ENCODE assay signal across 19 cellular contexts in genomic region chr5:89597878-89598277, GRCh38.
DNase-seq lines count a peak whose midpoint lies in the region; ATAC-seq, FAIRE-seq and TF ChIP-seq lines count a peak whose summit lies in the region.
"Had no signal": no experiment of that assay in that cellular context is flagged by ENCODE, and none has a peak within 500 bp of the region (broad histone marks: within the 10 kb centered on the region; RNA-seq: fewer than 3 reads in every experiment).

No MANE protein-coding gene starts in this region.

- no peaks in the 10 kb centered on the region for H4K20me1 ChIP-seq in GM12878 (ENCODE audit: control insufficient read depth, insufficient read depth)

- in situ Hi-C loops in GM12878 (cut with MboI): no loop called here

- H3K36me3 ChIP-seq in GM12878 (ENCODE audit: control insufficient read depth in 2 of 2, insufficient read depth in 2 of 2, low read length in 1 of 2): no peaks in the 10 kb centered on the region

- 33% methylated on average over 1 of the region's 1 CpG for WGBS in GM12878 (ENCODE audit: insufficient coverage, insufficient replicate concordance, low lambda C conversion rate, missing lambda C conversion rate)

- TF ChIP-seq POLR2A in GM12878 (IDR thresholded peaks at IDR 0.05; ENCODE audit: low read depth, low read length): no peak

- no peaks in the 10 kb centered on the region for H3K27me3 ChIP-seq in GM12878 (replicated peaks in 1 of 2; ENCODE audit: control insufficient read depth in 2 of 2, insufficient read depth in 2 of 2, low read length in 1 of 2)

- no peak for TF ChIP-seq RAD21 in GM12878 (IDR thresholded peaks at IDR 0.05; ENCODE audit: insufficient read depth, low read depth, low read length)

- no peaks in the 10 kb centered on the region for H3K79me2 ChIP-seq in GM12878 (ENCODE audit: control insufficient read depth, insufficient read depth, low read length)

- no TSS peak for BruUV-seq in GM12878 (replicated peaks; lab: Mats Ljungman, UMichigan)

- TF ChIP-seq CTCF in GM12878 (IDR thresholded peaks at IDR 0.05 in 2 of 3, conservative IDR thresholded peaks at IDR 0.05 in 1 of 3; ENCODE audit: control insufficient read depth in 2 of 3, extremely low read depth in 1 of 3, insufficient read depth in 1 of 3, low read depth in 3 of 3, low read length in 3 of 3): no peak

- ATAC-seq in GM18858 (IDR thresholded peaks at IDR 0.05; ENCODE audit: unreplicated experiment) (peak; percentile 55), GM21529 (IDR thresholded peaks at IDR 0.05; ENCODE audit: unreplicated experiment) (peak; percentile 59), HG03066 (IDR thresholded peaks at IDR 0.05; ENCODE audit: low read depth, unreplicated experiment) (peak; percentile 72), GM12878 (peak; percentile 55), GM21447 (IDR thresholded peaks at IDR 0.05; ENCODE audit: unreplicated experiment) (no peak)
- ATAC-seq: Panc1, T-helper 17 cell had no signal

- H2AFZ ChIP-seq in GM12878 (ENCODE audit: control insufficient read depth, low read depth, low read length): no peak overlapping the region

- H3K27ac ChIP-seq in GM12878 (ENCODE audit: control insufficient read depth, insufficient read depth): no peak overlapping the region

- DNase-seq in GM12878 (ENCODE audit: low read depth, low spot score) (no peak), germinal center (ENCODE audit: low spot score) (no peak), NCI-H510A (lab: John Stamatoyannopoulos, UW) (no peak), NCI-H2081 treated with DMSO at 0.1 percent for 48 hours (lab: John Stamatoyannopoulos, UW) (no peak)
- DNase-seq: COR-L47, GF-D8, H9, KG1, NCI-H1417 treated with DMSO at 0.1 percent for 48 hours, NCI-H2029, NCI-H2171, NCI-H69, T-helper 17 cell had no signal

- POLR2A ChIA-PET in GM12878 (lab: Charles Lee): no interaction called here

- peaks cover 3% of the 10 kb centered on the region; the same call in 1 of the 2 replicates for H3K4me1 ChIP-seq in GM12878 (ENCODE audit: control insufficient read depth, insufficient read depth, low read length)

- no peaks in the 10 kb centered on the region; the same call in 2 of the 3 replicates for H3K9me3 ChIP-seq in GM12878 (replicated peaks; ENCODE audit: control insufficient read depth, insufficient read depth, low read length)

- FAIRE-seq in GM12878 (lab: Jason Lieb, UNC): peak; percentile 27
- FAIRE-seq: GM12892 had no signal

- intact Hi-C loops in GM12878 (cut with micrococcal nuclease; ENCODE audit: unreplicated experiment): no loop called here

- no peak for TF ChIP-seq EP300 in GM12878 (IDR thresholded peaks at IDR 0.05; ENCODE audit: borderline replicate concordance in 1 of 2, control insufficient read depth in 1 of 2, low read depth in 2 of 2, low read length in 2 of 2)

- no peak overlapping the region for H3K9ac ChIP-seq in GM12878 (ENCODE audit: control insufficient read depth, insufficient read depth, low read length)

- no peak overlapping the region for H3K4me2 ChIP-seq in GM12878 (ENCODE audit: control insufficient read depth, insufficient read depth)

- RAD21 ChIA-PET in GM12878 (lab: Charles Lee; ENCODE audit: unreplicated experiment): no interaction called here

- CTCF ChIA-PET in GM12878 (lab: Yijun Ruan, JAX): no interaction called here

- H3K4me3 ChIP-seq in GM12878: no peak overlapping the region

- SMC1A ChIA-PET in GM12878 (lab: Charles Lee; ENCODE audit: uncharacterized antibody, unreplicated experiment): interaction anchor here (0.6 to 1.0 kb wide), 2 partner anchors 10 to 72 kb away, joined by 3 to 4 read pairs; no protein-coding TSS in a partner anchor

TF ChIP-seq in GM12878, 131 proteins besides CTCF, POLR2A, EP300 and RAD21 (continues in another document):
- TF ChIP-seq EED (IDR thresholded peaks at IDR 0.05; ENCODE audit: low read depth): no peak
- no peak for TF ChIP-seq CEBPB (IDR thresholded peaks at IDR 0.05; ENCODE audit: borderline replicate concordance in 1 of 2, low read depth in 2 of 2, low read length in 2 of 2)
- no peak for TF ChIP-seq FOXM1 (IDR thresholded peaks at IDR 0.05; ENCODE audit: low read depth, low read length)
- no peak for TF ChIP-seq IKZF1 (conservative IDR thresholded peaks at IDR 0.05)
- no peak for TF ChIP-seq FOXK2 (IDR thresholded peaks at IDR 0.05)
- TF ChIP-seq RUNX3 (IDR thresholded peaks at IDR 0.05; ENCODE audit: low read length): peak; percentile 78
- no peak for TF ChIP-seq HDGF (IDR thresholded peaks at IDR 0.05)
- TF ChIP-seq BRCA1 (IDR thresholded peaks at IDR 0.05; ENCODE audit: low read depth, low read length): no peak
- TF ChIP-seq ZBTB4 (CRISPR knock-in tag; IDR thresholded peaks at IDR 0.05): no peak
- no peak for TF ChIP-seq TAF1 (IDR thresholded peaks at IDR 0.05; ENCODE audit: borderline replicate concordance, low read depth, low read length)
- TF ChIP-seq BCLAF1 (IDR thresholded peaks at IDR 0.05): no peak
- TF ChIP-seq EGR1 (IDR thresholded peaks at IDR 0.05; ENCODE audit: borderline replicate concordance in 1 of 2, low read depth in 2 of 2, low read length in 2 of 2): no peak
- no peak for TF ChIP-seq HDAC2 (IDR thresholded peaks at IDR 0.05)
- TF ChIP-seq WRNIP1 (IDR thresholded peaks at IDR 0.05; ENCODE audit: borderline replicate concordance, low read depth, low read length): no peak
- TF ChIP-seq NFYA (IDR thresholded peaks at IDR 0.05; ENCODE audit: borderline replicate concordance, low read depth, low read length): no peak
- no peak for TF ChIP-seq JUND (IDR thresholded peaks at IDR 0.05; ENCODE audit: low read depth, low read length)
- TF ChIP-seq MEF2A (IDR thresholded peaks at IDR 0.05; ENCODE audit: insufficient read depth, low read depth, low read length): peak; percentile 65; the same call in 1 of the 2 replicates
- no peak for TF ChIP-seq RCOR1 (conservative IDR thresholded peaks at IDR 0.05; ENCODE audit: low read depth, low read length)
